8 cellular contexts compared by ENCODE assay signal in genomic region chr16:67399218-67399733, GRCh38. TPM values are rescaled to one million over a fixed set of nuclear protein-coding genes. Genes with fewer than 3 reads are reported as not detected.
DNase-seq lines count a peak whose midpoint lies in the region; ATAC-seq and TF ChIP-seq lines count a peak whose summit lies in the region.

No MANE protein-coding gene starts in this region.

- H3K56ac ChIP-seq in mesendoderm (ENCODE audit: low read length), result peak overlapping the region; percentile 76

- no peak overlapping the region for H4K8ac ChIP-seq in mesendoderm (ENCODE audit: low read depth, low read length)

- H3K79me2 ChIP-seq in mesendoderm (ENCODE audit: control insufficient read depth, insufficient read depth, low read length), result no peaks in the 10 kb centered on the region

- H3K36me3 Mint-ChIP-seq in activated B cell treated with CpG ODN at 0.5 μM for 24 hours (ENCODE audit: low read depth), result no peaks in the 10 kb centered on the region

- H3K4me1 ChIP-seq in mesendoderm (ENCODE audit: control insufficient read depth, low read depth, low read length), result peaks cover 1% of the 10 kb centered on the region
- peaks cover under 1 to 12% of the 10 kb centered on the region in 2 donors for H3K4me1 ChIP-seq in thoracic aorta (ENCODE audit: control insufficient read depth in 1 of 2, low read depth in 2 of 2)

- H3K4ac ChIP-seq in mesendoderm (ENCODE audit: low read depth, low read length), result no peak overlapping the region

- ATAC-seq in activated B cell treated with CpG ODN at 0.5 μM for 24 hours (ENCODE audit: low read depth), result peak; percentile 82
- no peak for ATAC-seq in thoracic aorta (ENCODE audit: insufficient number of reproducible peaks, low FRiP score, low read depth)

- H3K27me3 ChIP-seq in dorsolateral prefrontal cortex, result peaks cover 0 to 3% (median 0%) of the 10 kb centered on the region in 45 donors
- H3K27me3 ChIP-seq in mesendoderm (ENCODE audit: insufficient read depth, low read length, poor library complexity), result peaks cover 12% of the 10 kb centered on the region
- H3K27me3 ChIP-seq in thoracic aorta (replicated peaks; ENCODE audit: insufficient read depth), result peaks cover 3% of the 10 kb centered on the region

- no peak overlapping the region for H3K27ac Mint-ChIP-seq in activated B cell treated with CpG ODN at 0.5 μM for 24 hours

- H3K27ac ChIP-seq in dorsolateral prefrontal cortex (peak overlapping the region in 7 of 59 donors; percentile 6 to 68 (median 21)), mesendoderm (ENCODE audit: low read depth, low read length) (no peak overlapping the region), thoracic aorta (no peak overlapping the region)

- H2BK5ac ChIP-seq in mesendoderm (ENCODE audit: low read length), result no peak overlapping the region

- DNase-seq in GM13977 (ENCODE audit: low spot score) (peak; percentile 87), activated B cell treated with CpG ODN at 0.5 μM for 24 hours (peak; percentile 55), dorsolateral prefrontal cortex (peak in 3 of 10 donors; percentile 24 to 78 (median 32)), mesendoderm (peak; percentile 69), thoracic aorta (ENCODE audit: low spot score) (no peak), EL (no peak), COLO829 (ENCODE audit: low spot score) (no peak), NCI-H1105 (lab: John Stamatoyannopoulos, UW) (no peak)

- H3K9me3 ChIP-seq in thoracic aorta, result no peaks in the 10 kb centered on the region

- H3K18ac ChIP-seq in mesendoderm (ENCODE audit: low read length), result no peak overlapping the region

- H2BK120ac ChIP-seq in mesendoderm (ENCODE audit: low read depth, low read length), result no peak overlapping the region

- TF ChIP-seq CTCF in GM13977 (IDR thresholded peaks at IDR 0.05; ENCODE audit: extremely low read depth, insufficient read depth, missing control alignments) (peak; percentile 85), activated B cell treated with CpG ODN at 0.5 μM for 24 hours (IDR thresholded peaks at IDR 0.05) (peak; percentile 40), dorsolateral prefrontal cortex (IDR thresholded peaks at IDR 0.05 in 54 of 56, conservative IDR thresholded peaks at IDR 0.05 in 2 of 56; ENCODE audit: low read depth in 1 of 56, partially characterized antibody in 56 of 56) (peak; percentile 32 to 96 (median 86)), thoracic aorta (IDR thresholded peaks at IDR 0.05) (peak; percentile 54)

- H4K5ac ChIP-seq in mesendoderm (ENCODE audit: low read length), result no peak overlapping the region

- no peak overlapping the region for H2AK5ac ChIP-seq in mesendoderm (ENCODE audit: low read length)

- peak overlapping the region; percentile 47 for H3K9ac ChIP-seq in mesendoderm (ENCODE audit: low read length)

- H3K36me3 ChIP-seq in mesendoderm (ENCODE audit: control insufficient read depth, insufficient read depth, low read length) (no peaks in the 10 kb centered on the region), thoracic aorta (no peaks in the 10 kb centered on the region)

- no peak overlapping the region for H2BK15ac ChIP-seq in mesendoderm (replicated peaks; ENCODE audit: low read depth)

- H3K4me3 Mint-ChIP-seq in activated B cell treated with CpG ODN at 0.5 μM for 24 hours, result no peak overlapping the region

- H3K4me3 ChIP-seq in dorsolateral prefrontal cortex (peak overlapping the region in 39 of 59 donors; percentile 2 to 53 (median 33)), mesendoderm (ENCODE audit: low read length) (no peak overlapping the region), thoracic aorta (no peak overlapping the region)

- in situ Hi-C loops in GM13977 (cut with MboI; ENCODE audit: low pct_unique_long_range_greater_than_20kb, low sequenced_read_pairs, unreplicated experiment), result no loop called here

- CTCF ChIA-PET in activated B cell treated with CpG ODN at 0.5 μM for 24 hours (lab: Charles Lee), result interaction anchor here (0.6 to 2.0 kb wide), 7 partner anchors 10 to 141 kb away, joined by 3 to 8 read pairs (median 4); no protein-coding TSS in a partner anchor

- POLR2A ChIA-PET in activated B cell treated with CpG ODN at 0.5 μM for 24 hours (lab: Charles Lee), result no interaction called here

- no peak overlapping the region for H3K4me2 ChIP-seq in mesendoderm (ENCODE audit: low read length)

- H3K23ac ChIP-seq in mesendoderm (ENCODE audit: low read length), result no peak overlapping the region

- peaks cover under 1% of the 10 kb centered on the region for H3K4me1 Mint-ChIP-seq in activated B cell treated with CpG ODN at 0.5 μM for 24 hours

- H3K9me3 Mint-ChIP-seq in activated B cell treated with CpG ODN at 0.5 μM for 24 hours, result no peaks in the 10 kb centered on the region

- intact Hi-C loops in activated B cell treated with CpG ODN at 0.5 μM for 24 hours (cut with micrococcal nuclease) (loop anchor here (1.0 kb wide), 4 partner anchors 50 to 422 kb away; partner anchors contain the start of gene PLEKHG4), dorsolateral prefrontal cortex (cut with DNase I) (loop anchor here in 1 of 2 donors (1.0 to 5.0 kb wide), 2 partner anchors 27 to 37 kb away; no protein-coding TSS in a partner anchor)

- H3K27me3 Mint-ChIP-seq in activated B cell treated with CpG ODN at 0.5 μM for 24 hours, result peaks cover 9% of the 10 kb centered on the region

- no peaks in the 10 kb centered on the region for H3K79me1 ChIP-seq in mesendoderm (ENCODE audit: low read length)

- WGBS in mesendoderm (ENCODE audit: extremely low coverage, insufficient coverage, low lambda C conversion rate), result no CpG with 5 or more reads among the region's 42 CpGs

RNA-seq across cellular contexts. Expression of gene TPPP3, which starts 6.0 kb away (rescaled TPM):
- total RNA-seq in activated B cell treated with CpG ODN at 0.5 μM for 24 hours (0.15 TPM in 1 of 2 replicates, not detected in the other), dorsolateral prefrontal cortex (100 to 1,000 TPM in 32 of 120 experiments, 10 to 100 TPM in 88; 25.3 to 256 (median 73.1) TPM), thoracic aorta (10 to 100 TPM; 12.6 to 34.9 TPM)
- not detected for polyA plus RNA-seq in mesendoderm (2013, experiment 1 of 2)
- polyA plus RNA-seq in mesendoderm (2013, experiment 2 of 2), result not detected

RNA-seq across cellular contexts. Expression of gene ZDHHC1, which starts 17.0 kb away (rescaled TPM):
- 2.8 and 3.8 TPM in 2 replicates for total RNA-seq in activated B cell treated with CpG ODN at 0.5 μM for 24 hours
- total RNA-seq in dorsolateral prefrontal cortex, result 10 to 100 TPM in 81 of 120 experiments, 1 to 10 TPM in 39; 5.3 to 22.6 (median 11.7) TPM
- polyA plus RNA-seq in mesendoderm (2013, experiment 1 of 2), result 0.72 TPM
- polyA plus RNA-seq in mesendoderm (2013, experiment 2 of 2), result 0.94 TPM
- total RNA-seq in thoracic aorta, result 10 to 100 TPM; 15.0 to 28.7 TPM

RNA-seq across cellular contexts. Expression of gene HSD11B2, which starts 31.6 kb away (rescaled TPM):
- total RNA-seq in activated B cell treated with CpG ODN at 0.5 μM for 24 hours (0.49 TPM in 1 of 2 replicates, not detected in the other), dorsolateral prefrontal cortex (10 to 100 TPM in 24 of 120 experiments, 1 to 10 TPM in 89, under 1 TPM in 7; 0.58 to 24.5 (median 6.2) TPM), thoracic aorta (not detected)
- polyA plus RNA-seq in mesendoderm (2013, experiment 1 of 2), result 12.9 TPM
- 13.3 TPM for polyA plus RNA-seq in mesendoderm (2013, experiment 2 of 2)

Comparison
In these comparisons a context has a peak if more than half of its experiments do, and no peak if none do; other contexts are left out.
1. DNase-seq: peak in GM13977 (single experiment), activated B cell treated with CpG ODN at 0.5 μM for 24 hours (single experiment) and mesendoderm (single experiment); none in thoracic aorta (single experiment), EL (single experiment), COLO829 (single experiment) and NCI-H1105 (single experiment).
2. H3K4me3 ChIP-seq: peak in dorsolateral prefrontal cortex (39 of 59); none in mesendoderm (single experiment) and thoracic aorta (single experiment).
3. RNA of gene TPPP3, which starts 6.0 kb away (total RNA-seq): 25.3 to 256 TPM in dorsolateral prefrontal cortex and 12.6 to 34.9 TPM in thoracic aorta; 0.15 TPM in activated B cell treated with CpG ODN at 0.5 μM for 24 hours; every median in the first group is over 10 times any median in the second.
4. Peak in every context shown above with its lines, with median percentiles within 50 percentile points of each other: CTCF ChIP-seq.